1 cellular context compared by ENCODE assay signal in the genomic region with DNA sequence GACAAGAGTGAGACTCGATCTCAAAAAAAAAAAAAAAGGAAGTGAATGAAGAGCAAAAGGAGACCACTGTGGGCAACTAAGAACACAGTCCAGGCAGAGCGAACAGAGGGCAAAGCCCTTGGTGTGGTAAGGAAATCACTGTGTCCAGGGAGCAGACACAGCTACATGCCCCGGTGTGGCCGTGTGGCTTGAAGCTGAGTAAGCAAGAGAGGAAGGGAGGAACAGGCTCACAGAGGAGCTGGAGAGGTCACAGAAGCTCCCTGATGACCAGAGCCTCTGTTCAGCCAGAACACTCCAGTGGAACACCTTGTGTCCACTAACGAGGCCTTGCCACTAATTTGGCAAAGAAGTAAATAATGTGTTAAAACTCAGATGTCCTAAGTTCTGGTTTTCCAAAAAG.
TF ChIP-seq lines count a peak whose summit lies in the region.

No MANE protein-coding gene starts in this region.

TF ChIP-seq in H1, 55 proteins besides CTCF, POLR2A, EP300 and RAD21:
- no peak for TF ChIP-seq NRF1 (IDR thresholded peaks at IDR 0.05; ENCODE audit: low read depth, low read length)
- TF ChIP-seq SIX5 (IDR thresholded peaks at IDR 0.05; ENCODE audit: low read depth, low read length) = no peak
- no peak for TF ChIP-seq TEAD4 (IDR thresholded peaks at IDR 0.05; ENCODE audit: low read depth, low read length)
- TF ChIP-seq MAFK (IDR thresholded peaks at IDR 0.05; ENCODE audit: low read depth, low read length) = no peak
- TF ChIP-seq RNF2 (IDR thresholded peaks at IDR 0.05; ENCODE audit: borderline replicate concordance, low read depth, low read length, missing control alignments, poor library complexity, severe bottlenecking) = no peak
- no peak for TF ChIP-seq KDM4A (IDR thresholded peaks at IDR 0.05; ENCODE audit: low read depth, low read length, severe bottlenecking)
- TF ChIP-seq EGR1 (IDR thresholded peaks at IDR 0.05; ENCODE audit: borderline replicate concordance, low read depth, low read length) = no peak
- TF ChIP-seq, protein P1, sequence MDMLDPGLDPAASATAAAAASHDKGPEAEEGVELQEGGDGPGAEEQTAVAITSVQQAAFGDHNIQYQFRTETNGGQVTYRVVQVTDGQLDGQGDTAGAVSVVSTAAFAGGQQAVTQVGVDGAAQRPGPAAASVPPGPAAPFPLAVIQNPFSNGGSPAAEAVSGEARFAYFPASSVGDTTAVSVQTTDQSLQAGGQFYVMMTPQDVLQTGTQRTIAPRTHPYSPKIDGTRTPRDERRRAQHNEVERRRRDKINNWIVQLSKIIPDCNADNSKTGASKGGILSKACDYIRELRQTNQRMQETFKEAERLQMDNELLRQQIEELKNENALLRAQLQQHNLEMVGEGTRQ (IDR thresholded peaks at IDR 0.05; ENCODE audit: low read length) = no peak
- no peak for TF ChIP-seq CTBP2 (IDR thresholded peaks at IDR 0.05; ENCODE audit: borderline replicate concordance, insufficient read depth, insufficient read length, low read length)
- no peak for TF ChIP-seq PHF8 (conservative IDR thresholded peaks at IDR 0.05; ENCODE audit: low read depth, low read length)
